1 cellular context compared by ENCODE assay signal in genomic region chr14:95319312-95320075, GRCh38.
A peak's percentile ranks its signal among the peaks of the same experiment; 100 is the strongest.
TF ChIP-seq lines count a peak whose summit lies in the region.

Gene CLMN, minus strand, starts transcription at chr14:95319908. Its CDS starts 116 bp downstream, at chr14:95319792.

TF ChIP-seq in HEK293, 187 proteins besides CTCF, POLR2A, EP300 and RAD21 (continued from another document and continues in another):
- TF ChIP-seq ZBTB6 (tag by site-specific recombination; IDR thresholded peaks at IDR 0.05): no peak
- peak; percentile 66; the same call in 1 of the 2 replicates for TF ChIP-seq ZNF692 (tag by site-specific recombination; IDR thresholded peaks at IDR 0.05)
- 0 out of 2 replicates have a peak, but pooled peaks have one; percentile 47 for TF ChIP-seq ZBTB17 (tag by site-specific recombination; IDR thresholded peaks at IDR 0.05)
- TF ChIP-seq MEIS1 (CRISPR knock-in tag; IDR thresholded peaks at IDR 0.05; ENCODE audit: borderline replicate concordance): no peak
- TF ChIP-seq, protein P1, sequence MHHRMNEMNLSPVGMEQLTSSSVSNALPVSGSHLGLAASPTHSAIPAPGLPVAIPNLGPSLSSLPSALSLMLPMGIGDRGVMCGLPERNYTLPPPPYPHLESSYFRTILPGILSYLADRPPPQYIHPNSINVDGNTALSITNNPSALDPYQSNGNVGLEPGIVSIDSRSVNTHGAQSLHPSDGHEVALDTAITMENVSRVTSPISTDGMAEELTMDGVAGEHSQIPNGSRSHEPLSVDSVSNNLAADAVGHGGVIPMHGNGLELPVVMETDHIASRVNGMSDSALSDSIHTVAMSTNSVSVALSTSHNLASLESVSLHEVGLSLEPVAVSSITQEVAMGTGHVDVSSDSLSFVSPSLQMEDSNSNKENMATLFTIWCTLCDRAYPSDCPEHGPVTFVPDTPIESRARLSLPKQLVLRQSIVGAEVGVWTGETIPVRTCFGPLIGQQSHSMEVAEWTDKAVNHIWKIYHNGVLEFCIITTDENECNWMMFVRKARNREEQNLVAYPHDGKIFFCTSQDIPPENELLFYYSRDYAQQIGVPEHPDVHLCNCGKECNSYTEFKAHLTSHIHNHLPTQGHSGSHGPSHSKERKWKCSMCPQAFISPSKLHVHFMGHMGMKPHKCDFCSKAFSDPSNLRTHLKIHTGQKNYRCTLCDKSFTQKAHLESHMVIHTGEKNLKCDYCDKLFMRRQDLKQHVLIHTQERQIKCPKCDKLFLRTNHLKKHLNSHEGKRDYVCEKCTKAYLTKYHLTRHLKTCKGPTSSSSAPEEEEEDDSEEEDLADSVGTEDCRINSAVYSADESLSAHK (tag by site-specific recombination; IDR thresholded peaks at IDR 0.05): peak; percentile 40; the same call in 1 of the 2 replicates
- TF ChIP-seq ZNF138 (tag by site-specific recombination; IDR thresholded peaks at IDR 0.05; ENCODE audit: borderline replicate concordance): no peak
- peak; percentile 32; the same call in 1 of the 2 replicates for TF ChIP-seq ZBTB20 (tag by site-specific recombination; IDR thresholded peaks at IDR 0.05)
- no peak for TF ChIP-seq ZFP69B (tag by site-specific recombination; IDR thresholded peaks at IDR 0.05)
- TF ChIP-seq HOXA7 (CRISPR knock-in tag; IDR thresholded peaks at IDR 0.05; ENCODE audit: borderline replicate concordance): no peak
- no peak for TF ChIP-seq PRDM6 (tag by site-specific recombination; IDR thresholded peaks at IDR 0.05)
- peak; percentile 65; the same call in 1 of the 2 replicates for TF ChIP-seq ZNF843 (tag by site-specific recombination; IDR thresholded peaks at IDR 0.05)
- no peak for TF ChIP-seq ZNF350 (tag by site-specific recombination; IDR thresholded peaks at IDR 0.05)
- TF ChIP-seq ZNF112 (tag by site-specific recombination; IDR thresholded peaks at IDR 0.05): no peak
- TF ChIP-seq ZNF341 (tag by site-specific recombination; IDR thresholded peaks at IDR 0.05; ENCODE audit: low read depth): peak; percentile 52
- TF ChIP-seq ZNF701 (tag by site-specific recombination; IDR thresholded peaks at IDR 0.05): no peak
- peak; percentile 92 for TF ChIP-seq ZSCAN4 (tag by site-specific recombination; IDR thresholded peaks at IDR 0.05)
- peak; percentile 74; the same call in 1 of the 2 replicates for TF ChIP-seq ZBTB10 (tag by site-specific recombination; IDR thresholded peaks at IDR 0.05)
- peak; percentile 71; the same call in 1 of the 2 replicates for TF ChIP-seq ZNF324 (tag by site-specific recombination; IDR thresholded peaks at IDR 0.05)
- no peak for TF ChIP-seq ZNF529 (tag by site-specific recombination; IDR thresholded peaks at IDR 0.05; ENCODE audit: insufficient replicate concordance)
- no peak for TF ChIP-seq ZNF248 (tag by site-specific recombination; IDR thresholded peaks at IDR 0.05)
- peak; percentile 94 for TF ChIP-seq ZBTB8A (tag by site-specific recombination; IDR thresholded peaks at IDR 0.05)
- TF ChIP-seq, protein P2, sequence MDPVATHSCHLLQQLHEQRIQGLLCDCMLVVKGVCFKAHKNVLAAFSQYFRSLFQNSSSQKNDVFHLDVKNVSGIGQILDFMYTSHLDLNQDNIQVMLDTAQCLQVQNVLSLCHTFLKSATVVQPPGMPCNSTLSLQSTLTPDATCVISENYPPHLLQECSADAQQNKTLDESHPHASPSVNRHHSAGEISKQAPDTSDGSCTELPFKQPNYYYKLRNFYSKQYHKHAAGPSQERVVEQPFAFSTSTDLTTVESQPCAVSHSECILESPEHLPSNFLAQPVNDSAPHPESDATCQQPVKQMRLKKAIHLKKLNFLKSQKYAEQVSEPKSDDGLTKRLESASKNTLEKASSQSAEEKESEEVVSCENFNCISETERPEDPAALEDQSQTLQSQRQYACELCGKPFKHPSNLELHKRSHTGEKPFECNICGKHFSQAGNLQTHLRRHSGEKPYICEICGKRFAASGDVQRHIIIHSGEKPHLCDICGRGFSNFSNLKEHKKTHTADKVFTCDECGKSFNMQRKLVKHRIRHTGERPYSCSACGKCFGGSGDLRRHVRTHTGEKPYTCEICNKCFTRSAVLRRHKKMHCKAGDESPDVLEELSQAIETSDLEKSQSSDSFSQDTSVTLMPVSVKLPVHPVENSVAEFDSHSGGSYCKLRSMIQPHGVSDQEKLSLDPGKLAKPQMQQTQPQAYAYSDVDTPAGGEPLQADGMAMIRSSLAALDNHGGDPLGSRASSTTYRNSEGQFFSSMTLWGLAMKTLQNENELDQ (tag by site-specific recombination; IDR thresholded peaks at IDR 0.05; ENCODE audit: low read depth): no peak
- TF ChIP-seq KLF17 (tag by site-specific recombination; IDR thresholded peaks at IDR 0.05): peak; percentile 44; the same call in 1 of the 2 replicates
- TF ChIP-seq ZFHX2 (tag by site-specific recombination; conservative IDR thresholded peaks at IDR 0.05): peak; percentile 99
- peak; percentile 93 for TF ChIP-seq SP7 (tag by site-specific recombination; IDR thresholded peaks at IDR 0.05)
- no peak for TF ChIP-seq ZNF366 (tag by site-specific recombination; conservative IDR thresholded peaks at IDR 0.05)
- TF ChIP-seq TSHZ1 (tag by site-specific recombination; IDR thresholded peaks at IDR 0.05; ENCODE audit: borderline replicate concordance): no peak
- no peak for TF ChIP-seq BCL11B (tag by site-specific recombination; IDR thresholded peaks at IDR 0.05; ENCODE audit: low read depth)
- TF ChIP-seq ZNF157 (tag by site-specific recombination; IDR thresholded peaks at IDR 0.05): no peak
- no peak for TF ChIP-seq ZNF621 (tag by site-specific recombination; IDR thresholded peaks at IDR 0.05)
- TF ChIP-seq GLI4 (tag by site-specific recombination; IDR thresholded peaks at IDR 0.05): no peak
- TF ChIP-seq KLF8 (tag by site-specific recombination; IDR thresholded peaks at IDR 0.05): peak; percentile 72; the same call in 1 of the 2 replicates
- no peak for TF ChIP-seq ZNF670 (tag by site-specific recombination; IDR thresholded peaks at IDR 0.05; ENCODE audit: low read depth)
- TF ChIP-seq ZNF560 (tag by site-specific recombination; IDR thresholded peaks at IDR 0.05; ENCODE audit: borderline replicate concordance): no peak
- TF ChIP-seq KLF16 (tag by site-specific recombination; IDR thresholded peaks at IDR 0.05): peak; percentile 91
- TF ChIP-seq, protein P3, sequence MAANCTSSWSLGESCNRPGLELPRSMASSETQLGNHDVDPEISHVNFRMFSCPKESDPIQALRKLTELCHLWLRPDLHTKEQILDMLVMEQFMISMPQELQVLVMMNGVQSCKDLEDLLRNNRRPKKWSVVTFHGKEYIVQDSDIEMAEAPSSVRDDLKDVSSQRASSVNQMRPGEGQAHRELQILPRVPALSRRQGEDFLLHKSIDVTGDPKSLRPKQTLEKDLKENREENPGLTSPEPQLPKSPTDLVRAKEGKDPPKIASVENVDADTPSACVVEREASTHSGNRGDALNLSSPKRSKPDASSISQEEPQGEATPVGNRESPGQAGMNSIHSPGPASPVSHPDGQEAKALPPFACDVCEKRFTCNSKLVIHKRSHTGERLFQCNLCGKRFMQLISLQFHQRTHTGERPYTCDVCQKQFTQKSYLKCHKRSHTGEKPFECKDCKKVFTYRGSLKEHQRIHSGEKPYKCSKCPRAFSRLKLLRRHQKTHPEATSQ (tag by site-specific recombination; IDR thresholded peaks at IDR 0.05): no peak
- peak; percentile 89 for TF ChIP-seq ZBTB48 (tag by site-specific recombination; IDR thresholded peaks at IDR 0.05)
- no peak for TF ChIP-seq ZNF114 (tag by site-specific recombination; IDR thresholded peaks at IDR 0.05)
- 0 out of 2 replicates have a peak, but pooled peaks have one; percentile 33 for TF ChIP-seq ZNF24 (tag by site-specific recombination; IDR thresholded peaks at IDR 0.05)
